ENCODE assay signal across 4 cellular contexts in genomic region chr11:119017377-119017776, GRCh38. TPM values are rescaled to one million over a fixed set of nuclear protein-coding genes. Genes with fewer than 3 reads are reported as not detected.
A peak's percentile ranks its signal among the peaks of the same experiment; 100 is the strongest.
DNase-seq lines count a peak whose midpoint lies in the region; ATAC-seq, FAIRE-seq and TF ChIP-seq lines count a peak whose summit lies in the region.
"Not testable (repeated sequence)": the region's sequence is repeated elsewhere in the genome, so short reads cannot be mapped to it uniquely, and the experiment has no call there.

No MANE protein-coding gene starts in this region.

- SMC1A ChIA-PET in GM12878 (lab: Charles Lee; ENCODE audit: uncharacterized antibody, unreplicated experiment): interaction anchor here (1.4 to 6.4 kb wide), 3 partner anchors 12 to 67 kb away, joined by 3 to 40 read pairs (median 26); partner anchors contain the start of genes CENATAC, HMBS and SLC37A4

- H3K36me3 Mint-ChIP-seq in IgD-negative memory B cell: peaks cover 12% of the 10 kb centered on the region

- TF ChIP-seq RAD21 in GM12878 (IDR thresholded peaks at IDR 0.05; ENCODE audit: insufficient read depth, low read depth, low read length): not testable (repeated sequence)

- not testable (repeated sequence) for FAIRE-seq in GM12878 (lab: Jason Lieb, UNC)

- H3K36me3 ChIP-seq in GM12878 (ENCODE audit: control insufficient read depth in 2 of 2, insufficient read depth in 2 of 2, low read length in 1 of 2) (peaks cover 13 to 28% of the 10 kb centered on the region in 2 experiments), stomach smooth muscle (ENCODE audit: control insufficient read depth in 2 of 2, insufficient read depth in 2 of 2, low read length in 2 of 2) (peaks cover 24 to 42% of the 10 kb centered on the region in 2 donors)

- H4K20me1 ChIP-seq in GM12878 (ENCODE audit: control insufficient read depth, insufficient read depth): not testable (repeated sequence)

- H3K9ac ChIP-seq in GM12878 (ENCODE audit: control insufficient read depth, insufficient read depth, low read length) (peak overlapping the region; percentile 87), stomach smooth muscle (ENCODE audit: low read length in 2 of 2) (peak overlapping the region; percentile 95)

- peak overlapping the region; percentile 96 for H3K4me3 ChIP-seq in GM12878
- H3K4me3 ChIP-seq in stomach smooth muscle (ENCODE audit: low read length in 2 of 2): peak overlapping the region; percentile 87 to 98

- POLR2A ChIA-PET in GM12878 (lab: Charles Lee): interaction anchor here (0.6 to 2.6 kb wide), 10 partner anchors 10 to 187 kb away, joined by 3 to 13 read pairs (median 4); partner anchors contain the start of genes CENATAC and VPS11

- H3K27me3 ChIP-seq in GM12878 (replicated peaks in 1 of 2; ENCODE audit: control insufficient read depth in 2 of 2, insufficient read depth in 2 of 2, low read length in 1 of 2); layer of hippocampus (ENCODE audit: control insufficient read depth, insufficient read depth, low read length); stomach smooth muscle (ENCODE audit: control insufficient read depth in 1 of 2, insufficient read depth in 2 of 2, low read length in 2 of 2): not testable (repeated sequence)

- H3K4me1 Mint-ChIP-seq in IgD-negative memory B cell: peaks cover 28 to 38% (median 31%) of the 10 kb centered on the region in 3 donors

- not testable (repeated sequence) for H3K27me3 Mint-ChIP-seq in IgD-negative memory B cell

- peak overlapping the region; percentile 91 for H3K4me2 ChIP-seq in GM12878 (ENCODE audit: control insufficient read depth, insufficient read depth)

- intact Hi-C loops in GM12878 (cut with micrococcal nuclease; ENCODE audit: unreplicated experiment): loop anchor here (5.0 kb wide), 1 partner anchor 85 kb away; the partner anchor contains the start of gene DPAGT1

- H3K27ac ChIP-seq in GM12878 (ENCODE audit: control insufficient read depth, insufficient read depth) (peak overlapping the region; percentile 82), layer of hippocampus (ENCODE audit: low read depth, low read length) (peak overlapping the region; percentile 98), stomach smooth muscle (ENCODE audit: low read length) (peak overlapping the region; percentile 90)

- not testable (repeated sequence) for H3K9me3 ChIP-seq in GM12878 (replicated peaks; ENCODE audit: control insufficient read depth, insufficient read depth, low read length); stomach smooth muscle (ENCODE audit: control insufficient read depth in 2 of 2, low read length in 2 of 2)

- TF ChIP-seq EP300 in GM12878 (IDR thresholded peaks at IDR 0.05; ENCODE audit: borderline replicate concordance in 1 of 2, control insufficient read depth in 1 of 2, low read depth in 2 of 2, low read length in 2 of 2): not testable (repeated sequence)

- H3K9me3 Mint-ChIP-seq in IgD-negative memory B cell: not testable (repeated sequence)

- RAD21 ChIA-PET in GM12878 (lab: Charles Lee; ENCODE audit: unreplicated experiment): not testable (repeated sequence)

- DNase-seq in GM12878 (ENCODE audit: low read depth, low spot score): not testable (repeated sequence)

- not testable (repeated sequence) for ATAC-seq in GM12878

- H3K4me1 ChIP-seq in GM12878 (ENCODE audit: control insufficient read depth, insufficient read depth, low read length): not testable (repeated sequence)
- peaks cover 33% of the 10 kb centered on the region for H3K4me1 ChIP-seq in stomach smooth muscle (ENCODE audit: control insufficient read depth, insufficient read depth, low read length)

- WGBS in GM12878 (ENCODE audit: insufficient coverage, insufficient replicate concordance, low lambda C conversion rate, missing lambda C conversion rate): 2% methylated on average over 10 of the region's 10 CpGs

- peaks cover 53% of the 10 kb centered on the region for H3K79me2 ChIP-seq in GM12878 (ENCODE audit: control insufficient read depth, insufficient read depth, low read length)

- H3K27ac Mint-ChIP-seq in IgD-negative memory B cell: peak overlapping the region; percentile 99 to 100 (median 99)

- BruUV-seq in GM12878 (replicated peaks; lab: Mats Ljungman, UMichigan): not testable (repeated sequence)

- H3K4me3 Mint-ChIP-seq in IgD-negative memory B cell: peak overlapping the region; percentile 98 to 100 (median 100)

- CTCF ChIA-PET in GM12878 (lab: Yijun Ruan, JAX): interaction anchor here (1.0 kb wide), 1 partner anchor 189 kb away, joined by 3 read pairs; the partner anchor contains the start of gene CBL

- TF ChIP-seq POLR2A in GM12878 (IDR thresholded peaks at IDR 0.05; ENCODE audit: low read depth, low read length): not testable (repeated sequence)

- not testable (repeated sequence) for TF ChIP-seq CTCF in GM12878 (IDR thresholded peaks at IDR 0.05 in 2 of 3, conservative IDR thresholded peaks at IDR 0.05 in 1 of 3; ENCODE audit: control insufficient read depth in 2 of 3, extremely low read depth in 1 of 3, insufficient read depth in 1 of 3, low read depth in 3 of 3, low read length in 3 of 3)

- in situ Hi-C loops in GM12878 (cut with MboI): not testable (repeated sequence)

- H2AFZ ChIP-seq in GM12878 (ENCODE audit: control insufficient read depth, low read depth, low read length): not testable (repeated sequence)

RNA-seq across cellular contexts. Expression of gene RPS25, which starts 0.8 kb away (rescaled TPM):
- polyA plus RNA-seq in IgD-negative memory B cell: 4,856 TPM
- total RNA-seq in GM12878 (2013; cell fraction: nucleolus; rRNA removed): 240 and 366 TPM in 2 replicates
- total RNA-seq in GM12878 (2014; rRNA removed): 886 and 1,063 TPM in 2 replicates
- total RNA-seq in GM12878 (2014; rRNA removed; fragmentation: Illumina TruSeq; extraction: Trizol): 3,203 and 3,262 TPM in 2 replicates
- 1,627 and 1,676 TPM in 2 replicates for total RNA-seq in GM12878 (2021)
- polyA plus RNA-seq in GM12878 (2011; ENCODE audit: low read depth): 10,130 TPM
- polyA plus RNA-seq in GM12878 (2011; rRNA removed): 1,188 and 1,624 TPM in 2 replicates
- 1,068 and 1,259 TPM in 2 replicates for polyA plus RNA-seq in GM12878 (2011; cell fraction: cytosol; rRNA removed)
- polyA plus RNA-seq in GM12878 (2011; cell fraction: nucleus; rRNA removed): 573 and 676 TPM in 2 replicates
- polyA plus RNA-seq in GM12878 (2012): 2,542 and 2,883 TPM in 2 replicates
- polyA plus RNA-seq in GM12878 (2014; fragmentation: Illumina TruSeq; extraction: Trizol): 3,746 and 5,671 TPM in 2 replicates
- polyA plus RNA-seq in GM12878 (2014; fragmentation: Nextera tagmentation; extraction: Ambion mirVana): 1,000 to 10,000 TPM; 3,292 to 3,419 TPM
- polyA plus RNA-seq in GM12878 (2014; rRNA removed): 1,401 and 2,108 TPM in 2 replicates
- 1,000 to 10,000 TPM; 2,959 to 3,172 TPM for polyA plus RNA-seq in GM12878 (2016; fragmentation: Nextera tagmentation; extraction: Ambion mirVana)
- 195 and 260 TPM in 2 replicates for polyA minus RNA-seq in GM12878 (2011; rRNA and poly(A)+ RNA removed)
- polyA minus RNA-seq in GM12878 (2011; cell fraction: cytosol; rRNA and poly(A)+ RNA removed): 285 and 317 TPM in 2 replicates
- polyA minus RNA-seq in GM12878 (2011; cell fraction: nucleus; rRNA and poly(A)+ RNA removed): 42.4 and 48.0 TPM in 2 replicates

RNA-seq across cellular contexts. Expression of gene TRAPPC4, which starts 1.2 kb away (rescaled TPM):
- 81.5 TPM for polyA plus RNA-seq in IgD-negative memory B cell
- total RNA-seq in GM12878 (2013; cell fraction: nucleolus; rRNA removed): 40.8 and 43.0 TPM in 2 replicates
- total RNA-seq in GM12878 (2014; rRNA removed): 76.5 and 87.1 TPM in 2 replicates
- 66.1 and 69.1 TPM in 2 replicates for total RNA-seq in GM12878 (2014; rRNA removed; fragmentation: Illumina TruSeq; extraction: Trizol)
- total RNA-seq in GM12878 (2021): 62.7 and 62.8 TPM in 2 replicates
- 37.4 TPM for polyA plus RNA-seq in GM12878 (2011; ENCODE audit: low read depth)
- 94.2 and 105 TPM in 2 replicates for polyA plus RNA-seq in GM12878 (2011; rRNA removed)
- polyA plus RNA-seq in GM12878 (2011; cell fraction: cytosol; rRNA removed): 154 and 245 TPM in 2 replicates
- polyA plus RNA-seq in GM12878 (2011; cell fraction: nucleus; rRNA removed): 71.7 and 114 TPM in 2 replicates
- 53.1 and 53.9 TPM in 2 replicates for polyA plus RNA-seq in GM12878 (2012)
- polyA plus RNA-seq in GM12878 (2014; fragmentation: Illumina TruSeq; extraction: Trizol): 56.7 and 61.6 TPM in 2 replicates
- 100 to 1,000 TPM; 205 to 231 TPM for polyA plus RNA-seq in GM12878 (2014; fragmentation: Nextera tagmentation; extraction: Ambion mirVana)
- 91.5 and 92.7 TPM in 2 replicates for polyA plus RNA-seq in GM12878 (2014; rRNA removed)
- 100 to 1,000 TPM; 188 to 196 TPM for polyA plus RNA-seq in GM12878 (2016; fragmentation: Nextera tagmentation; extraction: Ambion mirVana)
- 80.1 and 95.1 TPM in 2 replicates for polyA minus RNA-seq in GM12878 (2011; rRNA and poly(A)+ RNA removed)
- 9.5 and 15.8 TPM in 2 replicates for polyA minus RNA-seq in GM12878 (2011; cell fraction: cytosol; rRNA and poly(A)+ RNA removed)
- polyA minus RNA-seq in GM12878 (2011; cell fraction: nucleus; rRNA and poly(A)+ RNA removed): 30.0 and 42.6 TPM in 2 replicates

RNA-seq across cellular contexts. Expression of gene SLC37A4, which starts 13.3 kb away (rescaled TPM):
- 10.9 TPM for polyA plus RNA-seq in IgD-negative memory B cell
- 37.1 and 38.5 TPM in 2 replicates for total RNA-seq in GM12878 (2013; cell fraction: nucleolus; rRNA removed)
- 15.5 and 17.1 TPM in 2 replicates for total RNA-seq in GM12878 (2014; rRNA removed)
- 11.5 and 11.6 TPM in 2 replicates for total RNA-seq in GM12878 (2014; rRNA removed; fragmentation: Illumina TruSeq; extraction: Trizol)
- 19.2 and 20.6 TPM in 2 replicates for total RNA-seq in GM12878 (2021)
- polyA plus RNA-seq in GM12878 (2011; ENCODE audit: low read depth): 13.3 TPM
- 22.0 and 29.7 TPM in 2 replicates for polyA plus RNA-seq in GM12878 (2011; rRNA removed)
- 45.9 and 47.6 TPM in 2 replicates for polyA plus RNA-seq in GM12878 (2011; cell fraction: cytosol; rRNA removed)
- polyA plus RNA-seq in GM12878 (2011; cell fraction: nucleus; rRNA removed): 136 and 177 TPM in 2 replicates
- polyA plus RNA-seq in GM12878 (2012): 13.9 and 18.0 TPM in 2 replicates
- 16.4 and 20.1 TPM in 2 replicates for polyA plus RNA-seq in GM12878 (2014; fragmentation: Illumina TruSeq; extraction: Trizol)
- 10 to 100 TPM; 11.9 to 12.1 TPM for polyA plus RNA-seq in GM12878 (2014; fragmentation: Nextera tagmentation; extraction: Ambion mirVana)
- polyA plus RNA-seq in GM12878 (2014; rRNA removed): 25.3 and 25.8 TPM in 2 replicates
- 10 to 100 TPM; 24.2 to 27.8 TPM for polyA plus RNA-seq in GM12878 (2016; fragmentation: Nextera tagmentation; extraction: Ambion mirVana)
- polyA minus RNA-seq in GM12878 (2011; rRNA and poly(A)+ RNA removed): 40.1 and 45.7 TPM in 2 replicates
- 5.3 and 8.1 TPM in 2 replicates for polyA minus RNA-seq in GM12878 (2011; cell fraction: cytosol; rRNA and poly(A)+ RNA removed)
- polyA minus RNA-seq in GM12878 (2011; cell fraction: nucleus; rRNA and poly(A)+ RNA removed): 21.5 and 27.0 TPM in 2 replicates

RNA-seq across cellular contexts. Expression of gene CENATAC, which starts 19.4 kb away (rescaled TPM):
- 11.2 TPM for polyA plus RNA-seq in IgD-negative memory B cell
- 125 and 142 TPM in 2 replicates for total RNA-seq in GM12878 (2013; cell fraction: nucleolus; rRNA removed)
- 31.1 and 35.5 TPM in 2 replicates for total RNA-seq in GM12878 (2014; rRNA removed)
- total RNA-seq in GM12878 (2014; rRNA removed; fragmentation: Illumina TruSeq; extraction: Trizol): 26.7 and 30.7 TPM in 2 replicates
- total RNA-seq in GM12878 (2021): 19.0 and 24.0 TPM in 2 replicates
- 12.6 TPM for polyA plus RNA-seq in GM12878 (2011; ENCODE audit: low read depth)
- 26.4 and 31.1 TPM in 2 replicates for polyA plus RNA-seq in GM12878 (2011; rRNA removed)
- polyA plus RNA-seq in GM12878 (2011; cell fraction: cytosol; rRNA removed): 10.8 and 16.9 TPM in 2 replicates
- 52.1 and 66.2 TPM in 2 replicates for polyA plus RNA-seq in GM12878 (2011; cell fraction: nucleus; rRNA removed)
- polyA plus RNA-seq in GM12878 (2012): 12.7 and 17.2 TPM in 2 replicates
- 17.1 and 19.5 TPM in 2 replicates for polyA plus RNA-seq in GM12878 (2014; fragmentation: Illumina TruSeq; extraction: Trizol)
- polyA plus RNA-seq in GM12878 (2014; fragmentation: Nextera tagmentation; extraction: Ambion mirVana): 1 to 10 TPM; 4.8 to 8.2 TPM
- polyA plus RNA-seq in GM12878 (2014; rRNA removed): 33.7 and 37.1 TPM in 2 replicates
- 10 to 100 TPM; 19.3 to 24.2 TPM for polyA plus RNA-seq in GM12878 (2016; fragmentation: Nextera tagmentation; extraction: Ambion mirVana)
- polyA minus RNA-seq in GM12878 (2011; rRNA and poly(A)+ RNA removed): 22.2 and 24.3 TPM in 2 replicates
- polyA minus RNA-seq in GM12878 (2011; cell fraction: cytosol; rRNA and poly(A)+ RNA removed): 11.2 and 11.5 TPM in 2 replicates
- polyA minus RNA-seq in GM12878 (2011; cell fraction: nucleus; rRNA and poly(A)+ RNA removed): 24.2 and 40.4 TPM in 2 replicates

RNA-seq across cellular contexts. Expression of gene HYOU1, which starts 39.6 kb away (rescaled TPM):
- polyA plus RNA-seq in IgD-negative memory B cell (16.4 TPM), GM12878 (2011; rRNA removed) (74.8 and 119 TPM in 2 replicates), GM12878 (2014; fragmentation: Illumina TruSeq; extraction: Trizol) (93.2 and 121 TPM in 2 replicates), GM12878 (2014; fragmentation: Nextera tagmentation; extraction: Ambion mirVana) (10 to 100 TPM; 15.4 to 46.3 TPM), GM12878 (2014; rRNA removed) (99.4 and 116 TPM in 2 replicates), GM12878 (2016; fragmentation: Nextera tagmentation; extraction: Ambion mirVana) (100 to 1,000 TPM; 154 to 157 TPM)
- total RNA-seq in GM12878 (2013; cell fraction: nucleolus; rRNA removed): 90.5 and 95.1 TPM in 2 replicates
- total RNA-seq in GM12878 (2014; rRNA removed) (90.7 and 94.9 TPM in 2 replicates), GM12878 (2014; rRNA removed; fragmentation: Illumina TruSeq; extraction: Trizol) (80.8 and 91.5 TPM in 2 replicates), GM12878 (2021) (133 and 156 TPM in 2 replicates)
- polyA plus RNA-seq in GM12878 (2011; ENCODE audit: low read depth): 59.9 TPM
- polyA plus RNA-seq in GM12878 (2011; cell fraction: cytosol; rRNA removed): 141 and 144 TPM in 2 replicates
- polyA plus RNA-seq in GM12878 (2011; cell fraction: nucleus; rRNA removed): 124 and 149 TPM in 2 replicates
- 70.3 and 94.8 TPM in 2 replicates for polyA plus RNA-seq in GM12878 (2012)
- polyA minus RNA-seq in GM12878 (2011; rRNA and poly(A)+ RNA removed): 118 and 166 TPM in 2 replicates
- 59.7 and 60.1 TPM in 2 replicates for polyA minus RNA-seq in GM12878 (2011; cell fraction: cytosol; rRNA and poly(A)+ RNA removed)
- 34.5 and 59.4 TPM in 2 replicates for polyA minus RNA-seq in GM12878 (2011; cell fraction: nucleus; rRNA and poly(A)+ RNA removed)
